ENCODE assay signal across 1 cellular context in genomic region chr17:37708008-37708615, GRCh38.
TF ChIP-seq lines count a peak whose summit lies in the region.

No MANE protein-coding gene starts in this region.

TF ChIP-seq in GM23338, 12 proteins besides CTCF, POLR2A, EP300 and RAD21 (continued from another document):
- TF ChIP-seq REST (IDR thresholded peaks at IDR 0.05; ENCODE audit: unreplicated experiment) (no peak), ZNF462 (CRISPR knock-in tag; IDR thresholded peaks at IDR 0.05) (no peak), POLR2AphosphoS5 (IDR thresholded peaks at IDR 0.05; ENCODE audit: low read depth) (no peak), ZNF331 (CRISPR knock-in tag; IDR thresholded peaks at IDR 0.05; ENCODE audit: low read depth) (no peak), CREB1 (CRISPR knock-in tag; IDR thresholded peaks at IDR 0.05; ENCODE audit: low read depth) (no peak), JUNB (IDR thresholded peaks at IDR 0.05; ENCODE audit: unreplicated experiment) (no peak), ETS1 (IDR thresholded peaks at IDR 0.05) (no peak), EZH2 (IDR thresholded peaks at IDR 0.05; ENCODE audit: low read depth, unreplicated experiment) (no peak), EZH2phosphoT487 (IDR thresholded peaks at IDR 0.05; ENCODE audit: unreplicated experiment) (no peak), ZNF114 (CRISPR knock-in tag; IDR thresholded peaks at IDR 0.05) (no peak), NANOG (IDR thresholded peaks at IDR 0.05; ENCODE audit: borderline replicate concordance) (no peak)
